ENCODE assay signal across 9 cellular contexts in the genomic region with DNA sequence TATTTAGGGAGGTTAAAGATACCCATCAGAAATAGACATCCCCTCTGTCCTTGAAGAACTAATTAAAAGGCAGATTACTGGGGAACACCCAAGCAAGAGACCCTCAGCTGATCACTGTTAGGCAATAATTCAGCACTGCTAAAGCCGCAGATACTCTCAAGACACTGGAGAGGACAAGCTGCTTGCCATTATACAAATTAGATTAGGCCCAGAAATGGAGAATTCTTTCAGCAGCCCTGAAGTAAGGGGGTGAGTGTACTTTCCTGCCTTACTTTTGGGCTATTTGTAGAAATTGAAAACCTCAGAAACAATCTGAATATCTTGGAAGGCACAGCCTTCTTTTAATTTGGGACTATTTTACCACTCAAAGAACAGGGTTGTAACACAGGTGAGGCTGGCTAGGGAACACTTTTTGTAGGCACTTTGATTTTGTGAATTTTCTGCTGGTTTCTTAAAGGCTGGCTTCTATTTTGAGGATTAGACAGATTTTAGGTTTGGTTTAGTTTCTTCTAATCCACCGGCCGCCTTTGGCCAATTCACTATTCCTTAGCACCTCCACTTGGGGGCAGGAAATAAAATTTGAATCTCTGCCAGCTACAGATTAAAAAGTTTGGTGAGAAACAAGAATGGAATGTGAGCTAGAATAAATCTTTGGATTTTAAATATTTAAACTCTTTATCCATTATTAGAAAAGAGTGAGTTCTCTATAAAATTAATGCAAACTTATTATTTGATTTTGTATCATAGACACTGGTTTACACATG.
DNase-seq lines count a peak whose midpoint lies in the region; ATAC-seq and TF ChIP-seq lines count a peak whose summit lies in the region.
"Had no signal": no experiment of that assay in that cellular context is flagged by ENCODE, and none has a peak within 500 bp of the region (broad histone marks: within the 10 kb centered on the region; RNA-seq: fewer than 3 reads in every experiment).

No MANE protein-coding gene starts in this region.

- TF ChIP-seq CTCF in ascending aorta (IDR thresholded peaks at IDR 0.05): peak in 1 of 3 experiments; percentile 31
- peak in 2 of 4 experiments; percentile 31 to 36 for TF ChIP-seq CTCF in gastroesophageal sphincter (IDR thresholded peaks at IDR 0.05)
- peak; percentile 18 for TF ChIP-seq CTCF in thoracic aorta (IDR thresholded peaks at IDR 0.05)

- H3K4me1 ChIP-seq in ascending aorta (peaks cover 9 to 58% of the 10 kb centered on the region in 2 donors), gastroesophageal sphincter (peaks cover 4 to 44% (median 19%) of the 10 kb centered on the region in 3 donors), thoracic aorta (ENCODE audit: control insufficient read depth in 1 of 2, low read depth in 2 of 2) (peaks cover 55 to 91% of the 10 kb centered on the region in 2 donors)
- H3K4me1 ChIP-seq: prostate gland had no signal

- ATAC-seq in gastroesophageal sphincter (no peak), thoracic aorta (ENCODE audit: insufficient number of reproducible peaks, low FRiP score, low read depth) (no peak), HG03439 (IDR thresholded peaks at IDR 0.05; ENCODE audit: unreplicated experiment) (no peak)

- no peaks in the 10 kb centered on the region for H3K9me3 ChIP-seq in ascending aorta
- H3K9me3 ChIP-seq in gastroesophageal sphincter: no peaks in the 10 kb centered on the region
- no peaks in the 10 kb centered on the region for H3K9me3 ChIP-seq in thoracic aorta
- H3K9me3 ChIP-seq: prostate gland had no signal

- H3K27ac ChIP-seq in ascending aorta (peak overlapping the region; percentile 85 to 89), gastroesophageal sphincter (peak overlapping the region; percentile 39 to 60 (median 52)), thoracic aorta (peak overlapping the region; percentile 88 to 91)
- H3K27ac ChIP-seq: prostate gland had no signal

- H3K27me3 ChIP-seq in ascending aorta: no peaks in the 10 kb centered on the region
- no peaks in the 10 kb centered on the region for H3K27me3 ChIP-seq in gastroesophageal sphincter
- H3K27me3 ChIP-seq in thoracic aorta (replicated peaks; ENCODE audit: insufficient read depth): no peaks in the 10 kb centered on the region

- intact Hi-C loops in ascending aorta (cut with DNase I): loop anchor here (5.0 to 10.0 kb wide), 4 partner anchors 36 to 1404 kb away; partner anchors contain the start of genes PUM3, RFX3 and VLDLR

- TF ChIP-seq POLR2A in gastroesophageal sphincter (IDR thresholded peaks at IDR 0.05): no peak

- H3K36me3 ChIP-seq in ascending aorta: peaks cover 2 to 3% of the 10 kb centered on the region in 2 donors
- H3K36me3 ChIP-seq in gastroesophageal sphincter: peaks cover 0 to 56% of the 10 kb centered on the region in 2 donors
- peaks cover 6% of the 10 kb centered on the region for H3K36me3 ChIP-seq in thoracic aorta
- H3K36me3 ChIP-seq: prostate gland had no signal

- no peak for TF ChIP-seq EP300 in gastroesophageal sphincter (IDR thresholded peaks at IDR 0.05)

- DNase-seq in HPDE6-E6E7 (ENCODE audit: extremely low spot score) (peak; percentile 16), ascending aorta (ENCODE audit: low spot score in 2 of 2) (no peak), thoracic aorta (ENCODE audit: low spot score) (no peak), DMS153 (lab: John Stamatoyannopoulos, UW) (no peak), NCI-H2227 treated with DMSO at 0.1 percent for 48 hours (lab: John Stamatoyannopoulos, UW) (no peak)
- DNase-seq: NCI-H2171 had no signal

- H3K4me3 ChIP-seq in ascending aorta (no peak overlapping the region), gastroesophageal sphincter (no peak overlapping the region), thoracic aorta (no peak overlapping the region)
- H3K4me3 ChIP-seq: prostate gland had no signal

- 13 to 38% methylated on average over 2 to 3 of the region's 3 CpGs for WGBS in gastroesophageal sphincter (ENCODE audit: low coverage in 1 of 2), 2 donors
